Comparison of ENCODE assay signal across 13 cellular contexts in the genomic region with DNA sequence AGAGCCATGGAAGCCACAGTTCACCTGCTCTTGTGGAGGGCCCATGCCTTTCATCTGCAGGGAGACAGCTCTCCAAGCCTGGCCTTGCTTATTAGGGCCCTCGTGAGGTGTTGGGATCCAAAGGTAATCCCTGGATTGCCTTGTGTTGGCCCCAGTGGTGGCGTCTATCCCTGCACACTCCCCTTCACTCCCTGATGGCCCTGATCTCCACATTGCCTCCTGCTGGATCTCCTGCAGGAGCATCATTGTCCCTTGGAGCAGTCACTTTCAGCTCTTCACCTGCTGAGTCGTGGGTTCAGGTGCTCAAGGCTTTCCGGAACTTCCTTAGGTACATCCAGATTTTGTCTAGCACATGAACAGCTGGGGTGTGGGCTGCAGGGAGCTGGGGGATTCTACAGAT. TPM values are rescaled to one million over a fixed set of nuclear protein-coding genes. Genes with fewer than 3 reads are reported as not detected.
DNase-seq lines count a peak whose midpoint lies in the region; ATAC-seq lines count a peak whose summit lies in the region.
"Had no signal": no experiment of that assay in that cellular context is flagged by ENCODE, and none has a peak within 500 bp of the region (broad histone marks: within the 10 kb centered on the region; RNA-seq: fewer than 3 reads in every experiment).

No MANE protein-coding gene starts in this region.

- H3K4me1 ChIP-seq in BLaER1 treated with 17β-estradiol and CSF1 and Interleukin-3, amounts not matched to agents 10 nM and 100 nM = peaks cover 75 to 99% (median 93%) of the 10 kb centered on the region in 10 experiments
- H3K4me1 ChIP-seq in esophagus (ENCODE audit: control insufficient read depth in 2 of 2, insufficient read depth in 2 of 2, low read length in 1 of 2) (peaks cover 7 to 18% of the 10 kb centered on the region in 2 donors), skeletal muscle satellite cell (ENCODE audit: control insufficient read depth, insufficient read depth, low read length) (peaks cover 20% of the 10 kb centered on the region)

- H3K27ac ChIP-seq in BLaER1 treated with 17β-estradiol and CSF1 and Interleukin-3, amounts not matched to agents 10 nM and 100 nM = peak overlapping the region; percentile 76 to 99 (median 87)
- H3K27ac ChIP-seq in esophagus (ENCODE audit: low read depth in 2 of 2, low read length in 1 of 2) = peak overlapping the region; percentile 40 to 90

- H3K4me2 ChIP-seq in BLaER1 treated with 17β-estradiol and CSF1 and Interleukin-3, amounts not matched to agents 10 nM and 100 nM = peak overlapping the region; percentile 74 to 98 (median 91)
- H3K4me2 ChIP-seq in skeletal muscle satellite cell (ENCODE audit: low read length) = peak overlapping the region; percentile 79

- H3K9ac ChIP-seq in BLaER1 treated with 17β-estradiol and CSF1 and Interleukin-3, amounts not matched to agents 10 nM and 100 nM = peak overlapping the region; percentile 71 to 83 (median 78); a peak in 21 of 22 replicates
- peak overlapping the region; percentile 68 for H3K9ac ChIP-seq in skeletal muscle satellite cell (ENCODE audit: low read depth, low read length)

- H4K20me1 ChIP-seq in BLaER1 treated with 17β-estradiol and CSF1 and Interleukin-3, amounts not matched to agents 10 nM and 100 nM = no peaks in the 10 kb centered on the region

- H3K4me3 ChIP-seq in BLaER1 treated with 17β-estradiol and CSF1 and Interleukin-3, amounts not matched to agents 10 nM and 100 nM = peak overlapping the region in 5 of 10 experiments; percentile 0 to 59 (median 39); a peak in 4 of 20 replicates
- H3K4me3 ChIP-seq in esophagus (ENCODE audit: low read depth in 1 of 2, low read length in 2 of 2) (no peak overlapping the region), skeletal muscle satellite cell (ENCODE audit: low read length) (no peak overlapping the region)

- H3K9me3 ChIP-seq in BLaER1 treated with 17β-estradiol and CSF1 and Interleukin-3, amounts not matched to agents 10 nM and 100 nM (replicated peaks in 1 of 11) = peaks cover 0 to 7% (median 0%) of the 10 kb centered on the region in 11 experiments; a peak in 2 of 22 replicates
- no peaks in the 10 kb centered on the region for H3K9me3 ChIP-seq in esophagus (ENCODE audit: control insufficient read depth in 2 of 2, insufficient read depth in 1 of 2, low read depth in 1 of 2, low read length in 1 of 2)
- H3K9me3 ChIP-seq in skeletal muscle satellite cell (replicated peaks; ENCODE audit: low read length) = no peaks in the 10 kb centered on the region

- H3K36me3 ChIP-seq in BLaER1 treated with 17β-estradiol and CSF1 and Interleukin-3, amounts not matched to agents 10 nM and 100 nM = peaks cover 0 to 20% (median 5%) of the 10 kb centered on the region in 11 experiments; a peak in 3 of 22 replicates
- H3K36me3 ChIP-seq in esophagus (ENCODE audit: control insufficient read depth in 2 of 2, insufficient read depth in 2 of 2, low read length in 1 of 2) = no peaks in the 10 kb centered on the region
- H3K36me3 ChIP-seq in skeletal muscle satellite cell (ENCODE audit: insufficient read depth, low read length) = peaks cover 5% of the 10 kb centered on the region

- 84 to 89% methylated on average over 4 of the region's 4 CpGs for WGBS in esophagus, 2 donors

- DNase-seq in SK-MEL-5 (ENCODE audit: low read depth, low spot score) (peak; percentile 22), GM19238 (ENCODE audit: insufficient read length, low spot score) (no peak), NCI-H2227 (lab: John Stamatoyannopoulos, UW; ENCODE audit: unreplicated experiment) (no peak), nucleus accumbens (lab: John Stamatoyannopoulos, UW) (no peak)
- DNase-seq: activated CD8-positive, alpha-beta memory T cell treated with anti-CD3 and anti-CD28 coated beads, Interleukin-2, amount 10 ng/mL, durations not matched to agents 7 days and 5 days; activated naive CD8-positive, alpha-beta T cell treated with anti-CD3 and anti-CD28 coated beads, Interleukin-2, amount 10 ng/mL, durations not matched to agents 7 days and 5 days; CD4-positive, CD25-positive, alpha-beta regulatory T cell; NCI-H1092 treated with DMSO at 0.1 percent for 48 hours; PC-3 had no signal

- no peak for ATAC-seq in activated CD4-positive, CD25-positive, alpha-beta regulatory T cell treated with anti-CD3 and anti-CD28 coated beads, Interleukin-2, amount 50 U/mL, for 24 hours
- ATAC-seq: activated CD8-positive, alpha-beta memory T cell treated with anti-CD3 and anti-CD28 coated beads, Interleukin-2, amount 10 ng/mL, durations not matched to agents 7 days and 5 days had no signal

- H3K27me3 ChIP-seq in BLaER1 treated with 17β-estradiol and CSF1 and Interleukin-3, amounts not matched to agents 10 nM and 100 nM = no peaks in the 10 kb centered on the region
- H3K27me3 ChIP-seq in esophagus (ENCODE audit: control insufficient read depth in 1 of 2, insufficient read depth in 2 of 2, low read length in 2 of 2) (no peaks in the 10 kb centered on the region), skeletal muscle satellite cell (ENCODE audit: control insufficient read depth, insufficient read depth, low read length) (no peaks in the 10 kb centered on the region)

- in situ Hi-C loops in SK-MEL-5 (cut with HindIII; ENCODE audit: low pct_unique_long_range_greater_than_20kb, low sequenced_read_pairs) = no loop called here

RNA-seq across cellular contexts. Expression of gene PPCDC, which starts 7.0 kb away (rescaled TPM):
- 12.0 and 12.1 TPM in 2 replicates for total RNA-seq in SK-MEL-5 (2014; rRNA removed; shearing (Covaris generic))
- 32.5 and 37.6 TPM in 2 replicates for polyA plus RNA-seq in SK-MEL-5 (2015; cell fraction: cytosol; rRNA removed)
- 26.4 and 53.6 TPM in 2 replicates for polyA plus RNA-seq in SK-MEL-5 (2015; cell fraction: nucleus; rRNA removed)
- 10 to 100 TPM; 19.1 to 25.9 TPM for polyA plus RNA-seq in esophagus
- 6.1 and 7.4 TPM in 2 replicates for total RNA-seq in skeletal muscle satellite cell (2012; rRNA removed)

RNA-seq across cellular contexts. Expression of gene SCAMP5, which starts 35.1 kb away (rescaled TPM):
- 3.4 and 5.4 TPM in 2 replicates for total RNA-seq in SK-MEL-5 (2014; rRNA removed; shearing (Covaris generic))
- 8.3 and 18.2 TPM in 2 replicates for polyA plus RNA-seq in SK-MEL-5 (2015; cell fraction: cytosol; rRNA removed)
- polyA plus RNA-seq in SK-MEL-5 (2015; cell fraction: nucleus; rRNA removed) = 5.2 and 16.9 TPM in 2 replicates
- polyA plus RNA-seq in esophagus = under 1 TPM; 0.24 to 0.41 TPM
- total RNA-seq in skeletal muscle satellite cell (2012; rRNA removed) = 0.25 and 3.7 TPM in 2 replicates
